ENCODE assay signal across 21 cellular contexts in genomic region chr2:181463573-181463972, GRCh38. TPM values are rescaled to one million over a fixed set of nuclear protein-coding genes. Genes with fewer than 3 reads are reported as not detected.
DNase-seq lines count a peak whose midpoint lies in the region; ATAC-seq, FAIRE-seq and TF ChIP-seq lines count a peak whose summit lies in the region.
"Had no signal": no experiment of that assay in that cellular context is flagged by ENCODE, and none has a peak within 500 bp of the region (broad histone marks: within the 10 kb centered on the region; RNA-seq: fewer than 3 reads in every experiment).

No MANE protein-coding gene starts in this region.

- H2BK20ac ChIP-seq in H9 (ENCODE audit: low read depth, low read length, poor library complexity, severe bottlenecking): no peak overlapping the region

- peaks cover 80% of the 10 kb centered on the region for H3K4me1 Mint-ChIP-seq in activated CD4-positive, alpha-beta T cell treated with anti-CD3 and anti-CD28 coated beads for 36 hours
- peaks cover 74% of the 10 kb centered on the region for H3K4me1 Mint-ChIP-seq in activated T-helper 2 cell treated with anti-CD3 and anti-CD28 coated beads, Interferon-gamma antibody, Interleukin-2, Interleukin-4, amounts not matched to agents 10 μg/mL and 5 μg/mL and 100 μg/mL, durations not matched to agents 14 hours and 24 hours and 36 hours (ENCODE audit: low read depth)
- H3K4me1 Mint-ChIP-seq in natural killer cell treated with Interleukin-12 subunit alpha and Interleukin-12 subunit beta and Interleukin-15 and Interleukin-18, amount 100 ng/mL, for 72 hours (ENCODE audit: low read depth in 2 of 2): peaks cover 72 to 91% of the 10 kb centered on the region in 2 donors
- H3K4me1 Mint-ChIP-seq in H9: peaks cover 4 to 8% of the 10 kb centered on the region in 2 experiments

- H3K27me3 Mint-ChIP-seq in activated CD4-positive, alpha-beta T cell treated with anti-CD3 and anti-CD28 coated beads for 36 hours: no peaks in the 10 kb centered on the region
- no peaks in the 10 kb centered on the region for H3K27me3 Mint-ChIP-seq in activated T-helper 2 cell treated with anti-CD3 and anti-CD28 coated beads, Interferon-gamma antibody, Interleukin-2, Interleukin-4, amounts not matched to agents 10 μg/mL and 5 μg/mL and 100 μg/mL, durations not matched to agents 14 hours and 24 hours and 36 hours (ENCODE audit: low read depth)
- no peaks in the 10 kb centered on the region for H3K27me3 Mint-ChIP-seq in natural killer cell treated with Interleukin-12 subunit alpha and Interleukin-12 subunit beta and Interleukin-15 and Interleukin-18, amount 100 ng/mL, for 72 hours
- H3K27me3 Mint-ChIP-seq in H9 (ENCODE audit: low read depth): peaks cover 40% of the 10 kb centered on the region

- H2BK5ac ChIP-seq in H9 (ENCODE audit: insufficient read length, low read length): no peak overlapping the region

- H3K9me3 ChIP-seq in H9 (ENCODE audit: control insufficient read depth, low read depth, low read length) (no peaks in the 10 kb centered on the region), left ventricle myocardium inferior (replicated peaks) (no peaks in the 10 kb centered on the region)
- H3K9me3 ChIP-seq: tibial nerve had no signal

- intact Hi-C loops in activated CD4-positive, alpha-beta T cell treated with anti-CD3 and anti-CD28 coated beads for 36 hours (cut with DNase I, micrococcal nuclease): loop anchor here (10.0 kb wide), 3 partner anchors 221 to 1339 kb away; partner anchors contain the start of gene NEUROD1 (in 1 of the 2)
- intact Hi-C loops in activated T-helper 2 cell treated with anti-CD3 and anti-CD28 coated beads, Interferon-gamma antibody, Interleukin-2, Interleukin-4, amounts not matched to agents 10 μg/mL and 5 μg/mL and 100 μg/mL, durations not matched to agents 14 hours and 24 hours and 36 hours (cut with micrococcal nuclease): loop anchor here (5.0 to 10.0 kb wide), 2 partner anchors 251 to 481 kb away; partner anchors contain the start of gene UBE2E3
- intact Hi-C loops in left ventricle myocardium inferior (cut with micrococcal nuclease): no loop called here

- H3K18ac ChIP-seq in H9 (ENCODE audit: insufficient read length, low read depth, low read length): no peak overlapping the region

- no peak overlapping the region for H3K4me3 ChIP-seq in left ventricle myocardium inferior
- H3K4me3 ChIP-seq: cardiac muscle cell, lung, skin epidermis, tibial nerve had no signal

- H3K36me3 ChIP-seq in left ventricle myocardium inferior: no peaks in the 10 kb centered on the region
- H3K36me3 ChIP-seq: cardiac muscle cell, tibial nerve had no signal

- no peak overlapping the region for H3K9ac ChIP-seq in H9 (ENCODE audit: extremely low read depth, insufficient read length, low read length)
- H3K9ac ChIP-seq: KMS-11 had no signal

- H2AFZ ChIP-seq in H9 (ENCODE audit: low read length): no peak overlapping the region

- no peak overlapping the region for H3K27ac ChIP-seq in H9 (ENCODE audit: insufficient read length, low read depth, low read length)
- H3K27ac ChIP-seq in left ventricle myocardium inferior (replicated peaks): no peak overlapping the region
- H3K27ac ChIP-seq: cardiac muscle cell, KMS-11, tibial nerve had no signal

- H3K79me1 ChIP-seq in H9 (ENCODE audit: insufficient read depth, low read depth, low read length, poor library complexity, severe bottlenecking): no peaks in the 10 kb centered on the region

- H4K8ac ChIP-seq in H9 (replicated peaks; ENCODE audit: insufficient read length, low read depth, low read length): no peak overlapping the region

- peaks cover 17% of the 10 kb centered on the region for H3K36me3 Mint-ChIP-seq in activated CD4-positive, alpha-beta T cell treated with anti-CD3 and anti-CD28 coated beads for 36 hours (ENCODE audit: low read depth)
- H3K36me3 Mint-ChIP-seq in activated T-helper 2 cell treated with anti-CD3 and anti-CD28 coated beads, Interferon-gamma antibody, Interleukin-2, Interleukin-4, amounts not matched to agents 10 μg/mL and 5 μg/mL and 100 μg/mL, durations not matched to agents 14 hours and 24 hours and 36 hours (ENCODE audit: low read depth): peaks cover 74% of the 10 kb centered on the region
- H3K36me3 Mint-ChIP-seq in natural killer cell treated with Interleukin-12 subunit alpha and Interleukin-12 subunit beta and Interleukin-15 and Interleukin-18, amount 100 ng/mL, for 72 hours: peaks cover 36% of the 10 kb centered on the region
- H3K36me3 Mint-ChIP-seq in H9 (ENCODE audit: insufficient read depth in 1 of 3, low read depth in 3 of 3): no peaks in the 10 kb centered on the region

- H3K4me1 ChIP-seq in H9 (ENCODE audit: insufficient read depth, low read length) (no peaks in the 10 kb centered on the region), left ventricle myocardium inferior (no peaks in the 10 kb centered on the region)

- H3K56ac ChIP-seq in H9 (ENCODE audit: insufficient read length, low read depth, low read length): no peak overlapping the region

- no peaks in the 10 kb centered on the region for H3K79me2 ChIP-seq in H9 (ENCODE audit: insufficient read depth, low read length)

- no peak overlapping the region for H2AK5ac ChIP-seq in H9 (ENCODE audit: insufficient read length, low read length)

- H3K23me2 ChIP-seq in H9 (ENCODE audit: insufficient read length, low read depth, low read length, poor library complexity, severe bottlenecking): no peaks in the 10 kb centered on the region

- no peak overlapping the region for H2BK12ac ChIP-seq in H9 (ENCODE audit: insufficient read length, low read depth, low read length)

- no CpG with 5 or more reads among the region's 3 CpGs for WGBS in H9 (ENCODE audit: extremely low coverage, insufficient read length, low lambda C conversion rate)

- H4K91ac ChIP-seq in H9 (ENCODE audit: insufficient read length, low read depth, low read length): no peak overlapping the region

- POLR2A ChIA-PET in activated CD4-positive, alpha-beta T cell treated with anti-CD3 and anti-CD28 coated beads for 36 hours (lab: Charles Lee): no interaction called here

- no peak overlapping the region for H3K14ac ChIP-seq in H9 (ENCODE audit: insufficient read depth, low read length)

- no peaks in the 10 kb centered on the region for H4K20me1 ChIP-seq in H9 (ENCODE audit: control insufficient read depth, insufficient read depth, insufficient read length)

- no peak overlapping the region for H4K5ac ChIP-seq in H9 (ENCODE audit: insufficient read length, low read depth, low read length)

- no peak overlapping the region for H3K4me3 Mint-ChIP-seq in activated CD4-positive, alpha-beta T cell treated with anti-CD3 and anti-CD28 coated beads for 36 hours
- peak overlapping the region; percentile 33 for H3K4me3 Mint-ChIP-seq in activated T-helper 2 cell treated with anti-CD3 and anti-CD28 coated beads, Interferon-gamma antibody, Interleukin-2, Interleukin-4, amounts not matched to agents 10 μg/mL and 5 μg/mL and 100 μg/mL, durations not matched to agents 14 hours and 24 hours and 36 hours (ENCODE audit: low read depth)
- H3K4me3 Mint-ChIP-seq in natural killer cell treated with Interleukin-12 subunit alpha and Interleukin-12 subunit beta and Interleukin-15 and Interleukin-18, amount 100 ng/mL, for 72 hours: peak overlapping the region; percentile 96
- no peak overlapping the region for H3K4me3 Mint-ChIP-seq in H9

- peaks cover 3% of the 10 kb centered on the region; the same call in 1 of the 2 replicates for H3K27me3 ChIP-seq in H9 (ENCODE audit: insufficient read depth, low read length)
- peaks cover under 1% of the 10 kb centered on the region for H3K27me3 ChIP-seq in left ventricle myocardium inferior (ENCODE audit: low read depth)
- H3K27me3 ChIP-seq: tibial nerve had no signal

- no peak overlapping the region for H3T11ph ChIP-seq in H9 (ENCODE audit: low read length)

- H3K23ac ChIP-seq in H9 (ENCODE audit: insufficient read length, low read depth, low read length): no peak overlapping the region

- no peak for ATAC-seq in activated CD4-positive, alpha-beta T cell treated with anti-CD3 and anti-CD28 coated beads for 36 hours
- ATAC-seq in natural killer cell treated with Interleukin-12 subunit alpha and Interleukin-12 subunit beta and Interleukin-15 and Interleukin-18, amount 100 ng/mL, for 72 hours: no peak
- ATAC-seq: HCT116, Panc1 had no signal

- no peak for TF ChIP-seq CTCF in H9 (conservative IDR thresholded peaks at IDR 0.05)
- no peak for TF ChIP-seq CTCF in left ventricle myocardium inferior (IDR thresholded peaks at IDR 0.05; ENCODE audit: borderline replicate concordance)

- no peak overlapping the region for H2BK15ac ChIP-seq in H9 (ENCODE audit: low read depth, low read length)

- peak; percentile 68 for FAIRE-seq in GM18507 (lab: Jason Lieb, UNC)

- no peak overlapping the region for H2BK120ac ChIP-seq in H9 (ENCODE audit: low read depth, low read length, poor library complexity, severe bottlenecking)

- no peaks in the 10 kb centered on the region for H3K9me3 Mint-ChIP-seq in activated CD4-positive, alpha-beta T cell treated with anti-CD3 and anti-CD28 coated beads for 36 hours (ENCODE audit: low read depth)
- H3K9me3 Mint-ChIP-seq in activated T-helper 2 cell treated with anti-CD3 and anti-CD28 coated beads, Interferon-gamma antibody, Interleukin-2, Interleukin-4, amounts not matched to agents 10 μg/mL and 5 μg/mL and 100 μg/mL, durations not matched to agents 14 hours and 24 hours and 36 hours: no peaks in the 10 kb centered on the region
- H3K9me3 Mint-ChIP-seq in natural killer cell treated with Interleukin-12 subunit alpha and Interleukin-12 subunit beta and Interleukin-15 and Interleukin-18, amount 100 ng/mL, for 72 hours: peaks cover 3% of the 10 kb centered on the region
- no peaks in the 10 kb centered on the region for H3K9me3 Mint-ChIP-seq in H9

- CTCF ChIA-PET in activated CD4-positive, alpha-beta T cell treated with anti-CD3 and anti-CD28 coated beads for 36 hours (lab: Charles Lee): interaction anchor here (0.7 kb wide), 1 partner anchor 231 kb away, joined by 3 read pairs; no protein-coding TSS in a partner anchor

- H3K27ac Mint-ChIP-seq in activated CD4-positive, alpha-beta T cell treated with anti-CD3 and anti-CD28 coated beads for 36 hours: peak overlapping the region; percentile 39
- peak overlapping the region; percentile 58 for H3K27ac Mint-ChIP-seq in activated T-helper 2 cell treated with anti-CD3 and anti-CD28 coated beads, Interferon-gamma antibody, Interleukin-2, Interleukin-4, amounts not matched to agents 10 μg/mL and 5 μg/mL and 100 μg/mL, durations not matched to agents 14 hours and 24 hours and 36 hours
- H3K27ac Mint-ChIP-seq in natural killer cell treated with Interleukin-12 subunit alpha and Interleukin-12 subunit beta and Interleukin-15 and Interleukin-18, amount 100 ng/mL, for 72 hours: peak overlapping the region; percentile 94 to 97
- no peak overlapping the region for H3K27ac Mint-ChIP-seq in H9

- H3K4me2 ChIP-seq in H9 (ENCODE audit: insufficient read depth, insufficient read length, low read length): no peak overlapping the region
- H3K4me2 ChIP-seq: KMS-11 had no signal

- DNase-seq in activated CD4-positive, alpha-beta T cell treated with anti-CD3 and anti-CD28 coated beads for 36 hours: no peak
- no peak for DNase-seq in activated CD4-positive, alpha-beta T cell treated with anti-CD3 and anti-CD28 coated beads, Interleukin-2, amount 50 U/mL, for 1 hour
- DNase-seq in GM18507 (ENCODE audit: extremely low spot score, insufficient read length, low read depth) (no peak), H9 (no peak), left ventricle myocardium inferior (no peak), NCI-H146 (lab: John Stamatoyannopoulos, UW) (no peak)
- no peak for DNase-seq in activated T-helper 2 cell treated with anti-CD3 and anti-CD28 coated beads, Interferon-gamma antibody, Interleukin-2, Interleukin-4, amounts not matched to agents 10 μg/mL and 5 μg/mL and 100 μg/mL, durations not matched to agents 14 hours and 24 hours and 36 hours (ENCODE audit: low spot score)
- DNase-seq in natural killer cell treated with Interleukin-12 subunit alpha and Interleukin-12 subunit beta and Interleukin-15 and Interleukin-18, amount 100 ng/mL, for 72 hours (ENCODE audit: low spot score): no peak
- DNase-seq: C1 segment of cervical spinal cord; DMS53; NCI-H1417; NCI-H2171; NCI-H774; stimulated activated CD4-positive, alpha-beta T cell treated with anti-CD3 and anti-CD28 coated beads, Interleukin-4, amount 100 ng/mL, for 24 hours had no signal

- H3K4ac ChIP-seq in H9 (ENCODE audit: low read depth, low read length): no peak overlapping the region

RNA-seq across cellular contexts. Expression of gene ITGA4, which starts 6.4 kb away (rescaled TPM):
- 10 to 100 TPM; 27.7 to 33.6 TPM for total RNA-seq in activated CD4-positive, alpha-beta T cell treated with anti-CD3 and anti-CD28 coated beads for 36 hours
- total RNA-seq in activated T-helper 2 cell treated with anti-CD3 and anti-CD28 coated beads, Interferon-gamma antibody, Interleukin-2, Interleukin-4, amounts not matched to agents 10 μg/mL and 5 μg/mL and 100 μg/mL, durations not matched to agents 14 hours and 24 hours and 36 hours: 96.5 and 106 TPM in 2 replicates
- total RNA-seq in natural killer cell treated with Interleukin-12 subunit alpha and Interleukin-12 subunit beta and Interleukin-15 and Interleukin-18, amount 100 ng/mL, for 72 hours: 100 to 1,000 TPM in 1 of 2 donors, 10 to 100 TPM in 1; 52.1 to 147 TPM
- total RNA-seq in H9 (2021): 1.3 and 1.5 TPM in 2 replicates
- total RNA-seq in left ventricle myocardium inferior: 0.74 TPM

Comparison
In these comparisons a context has a peak if more than half of its experiments do, and no peak if none do; other contexts are left out.
1. H3K27ac Mint-ChIP-seq: peak in activated CD4-positive, alpha-beta T cell treated with anti-CD3 and anti-CD28 coated beads for 36 hours (single experiment), activated T-helper 2 cell treated with anti-CD3 and anti-CD28 coated beads, Interferon-gamma antibody, Interleukin-2, Interleukin-4, amounts not matched to agents 10 μg/mL and 5 μg/mL and 100 μg/mL, durations not matched to agents 14 hours and 24 hours and 36 hours (single experiment) and natural killer cell treated with Interleukin-12 subunit alpha and Interleukin-12 subunit beta and Interleukin-15 and Interleukin-18, amount 100 ng/mL, for 72 hours (2 of 2); none in H9 (0 of 3).
2. H3K4me3 Mint-ChIP-seq: peak in activated T-helper 2 cell treated with anti-CD3 and anti-CD28 coated beads, Interferon-gamma antibody, Interleukin-2, Interleukin-4, amounts not matched to agents 10 μg/mL and 5 μg/mL and 100 μg/mL, durations not matched to agents 14 hours and 24 hours and 36 hours (single experiment) and natural killer cell treated with Interleukin-12 subunit alpha and Interleukin-12 subunit beta and Interleukin-15 and Interleukin-18, amount 100 ng/mL, for 72 hours (single experiment); none in activated CD4-positive, alpha-beta T cell treated with anti-CD3 and anti-CD28 coated beads for 36 hours (single experiment) and H9 (0 of 2).
3. RNA of gene ITGA4, which starts 6.4 kb away (total RNA-seq): 52.1 to 147 TPM in natural killer cell treated with Interleukin-12 subunit alpha and Interleukin-12 subunit beta and Interleukin-15 and Interleukin-18, amount 100 ng/mL, for 72 hours, 96.5 to 106 TPM in activated T-helper 2 cell treated with anti-CD3 and anti-CD28 coated beads, Interferon-gamma antibody, Interleukin-2, Interleukin-4, amounts not matched to agents 10 μg/mL and 5 μg/mL and 100 μg/mL, durations not matched to agents 14 hours and 24 hours and 36 hours and 27.7 to 33.6 TPM in activated CD4-positive, alpha-beta T cell treated with anti-CD3 and anti-CD28 coated beads for 36 hours; 1.3 to 1.5 TPM in H9 and 0.74 TPM in left ventricle myocardium inferior (single experiment); every median in the first group is over 10 times any median in the second.